Comparison of ENCODE assay signal across 16 cellular contexts in the genomic region with DNA sequence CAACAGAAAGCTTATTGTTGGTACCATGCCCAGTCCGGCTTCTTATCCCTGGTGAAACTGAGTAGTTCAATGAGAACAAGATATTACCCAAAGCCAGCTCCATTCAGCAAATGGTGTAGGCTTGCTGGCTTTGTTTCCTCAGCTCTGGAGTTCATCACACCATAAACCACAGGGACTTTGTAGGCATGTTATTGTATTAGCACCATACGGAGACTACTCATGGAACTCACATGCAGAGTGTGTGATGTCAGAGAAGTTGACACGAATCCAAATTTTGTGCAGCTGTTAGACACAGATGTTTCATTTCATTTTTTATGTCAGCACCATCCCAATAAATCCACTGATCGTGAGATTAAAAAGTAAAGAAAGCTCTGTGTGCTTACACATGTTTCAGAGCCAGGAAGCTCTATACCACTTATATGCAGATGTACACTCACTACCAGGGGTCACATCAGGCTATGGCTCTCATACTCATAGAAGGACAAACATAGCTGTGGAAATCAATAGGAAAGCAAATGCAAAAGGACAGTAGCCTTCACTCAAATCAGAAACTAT.
DNase-seq lines count a peak whose midpoint lies in the region; ATAC-seq and TF ChIP-seq lines count a peak whose summit lies in the region.
"Had no signal": no experiment of that assay in that cellular context is flagged by ENCODE, and none has a peak within 500 bp of the region (broad histone marks: within the 10 kb centered on the region; RNA-seq: fewer than 3 reads in every experiment).

No MANE protein-coding gene starts in this region.

- H3K36me3 ChIP-seq in mesendoderm (ENCODE audit: control insufficient read depth, insufficient read depth, low read length), result no peaks in the 10 kb centered on the region
- H3K36me3 ChIP-seq: pancreas, WERI-Rb-1 had no signal

- no peaks in the 10 kb centered on the region for H3K79me1 ChIP-seq in mesendoderm (ENCODE audit: low read length)

- H3K4ac ChIP-seq in mesendoderm (ENCODE audit: low read depth, low read length), result no peak overlapping the region

- H3K4me1 Mint-ChIP-seq in HFFc6 (ENCODE audit: low read depth), result peaks cover 67% of the 10 kb centered on the region
- H3K4me1 Mint-ChIP-seq in activated naive CD4-positive, alpha-beta T cell treated with anti-CD3 and anti-CD28 coated beads, Interleukin-2, amount 10 ng/mL, durations not matched to agents 7 days and 5 days, result peaks cover 10% of the 10 kb centered on the region

- H3K27me3 Mint-ChIP-seq in HFFc6 (ENCODE audit: insufficient read depth), result no peaks in the 10 kb centered on the region
- no peaks in the 10 kb centered on the region for H3K27me3 Mint-ChIP-seq in activated naive CD4-positive, alpha-beta T cell treated with anti-CD3 and anti-CD28 coated beads, Interleukin-2, amount 10 ng/mL, durations not matched to agents 7 days and 5 days

- no peak overlapping the region for H3K56ac ChIP-seq in mesendoderm (ENCODE audit: low read length)

- H2AK5ac ChIP-seq in mesendoderm (ENCODE audit: low read length), result no peak overlapping the region

- no CpG with 5 or more reads among the region's 4 CpGs for WGBS in mesendoderm (ENCODE audit: extremely low coverage, insufficient coverage, low lambda C conversion rate)

- CTCF ChIA-PET in AG04449 (lab: Yijun Ruan, JAX), result interaction anchor here (0.8 to 3.0 kb wide), 9 partner anchors 9 to 375 kb away, joined by 3 to 11 read pairs (median 4); no protein-coding TSS in a partner anchor
- CTCF ChIA-PET in activated naive CD4-positive, alpha-beta T cell treated with anti-CD3 and anti-CD28 coated beads, Interleukin-2, amount 10 ng/mL, durations not matched to agents 7 days and 5 days (lab: Charles Lee), result interaction anchor here (0.7 to 1.6 kb wide), 2 partner anchors 44 to 64 kb away, joined by 3 read pairs; no protein-coding TSS in a partner anchor

- H3K27ac ChIP-seq in mesendoderm (ENCODE audit: low read depth, low read length), result no peak overlapping the region
- H3K27ac ChIP-seq: pancreas, RWPE1, WERI-Rb-1 had no signal

- POLR2A ChIA-PET in AG04449 (lab: Yijun Ruan, JAX), result interaction anchor here (0.5 to 1.8 kb wide), 5 partner anchors 11 to 88 kb away, joined by 3 to 10 read pairs (median 3); a partner anchor contains a TSS

- H3K9ac ChIP-seq in mesendoderm (ENCODE audit: low read length), result no peak overlapping the region

- H4K8ac ChIP-seq in mesendoderm (ENCODE audit: low read depth, low read length), result no peak overlapping the region

- H3K18ac ChIP-seq in mesendoderm (ENCODE audit: low read length), result no peak overlapping the region

- peaks cover 6% of the 10 kb centered on the region; the same call in 1 of the 2 replicates for H3K36me3 Mint-ChIP-seq in HFFc6 (ENCODE audit: low read depth)
- peaks cover 2% of the 10 kb centered on the region for H3K36me3 Mint-ChIP-seq in activated naive CD4-positive, alpha-beta T cell treated with anti-CD3 and anti-CD28 coated beads, Interleukin-2, amount 10 ng/mL, durations not matched to agents 7 days and 5 days

- H2BK120ac ChIP-seq in mesendoderm (ENCODE audit: low read depth, low read length), result no peak overlapping the region

- TF ChIP-seq CTCF in AG04449 (IDR thresholded peaks at IDR 0.05; ENCODE audit: insufficient read depth, low read length, missing control alignments) (no peak), HFFc6 (IDR thresholded peaks at IDR 0.05) (no peak), choroid plexus epithelial cell (conservative IDR thresholded peaks at IDR 0.05; ENCODE audit: low read depth, low read length) (no peak)

- no peaks in the 10 kb centered on the region for H3K4me1 ChIP-seq in mesendoderm (ENCODE audit: control insufficient read depth, low read depth, low read length)
- H3K4me1 ChIP-seq: pancreas had no signal

- no peak overlapping the region for H3K4me3 ChIP-seq in AG04449 (ENCODE audit: low read depth, low read length)
- no peak overlapping the region for H3K4me3 ChIP-seq in choroid plexus epithelial cell (ENCODE audit: low read depth, low read length)
- no peak overlapping the region for H3K4me3 ChIP-seq in mesendoderm (ENCODE audit: low read length)
- H3K4me3 ChIP-seq: pancreas had no signal

- H3K79me2 ChIP-seq in mesendoderm (ENCODE audit: control insufficient read depth, insufficient read depth, low read length), result no peaks in the 10 kb centered on the region

- no peaks in the 10 kb centered on the region for H3K9me3 Mint-ChIP-seq in HFFc6
- H3K9me3 Mint-ChIP-seq in activated naive CD4-positive, alpha-beta T cell treated with anti-CD3 and anti-CD28 coated beads, Interleukin-2, amount 10 ng/mL, durations not matched to agents 7 days and 5 days, result no peaks in the 10 kb centered on the region

- H2BK15ac ChIP-seq in mesendoderm (replicated peaks; ENCODE audit: low read depth), result peak overlapping the region; percentile 88

- peak overlapping the region; percentile 60; the same call in 1 of the 2 replicates for H3K27ac Mint-ChIP-seq in HFFc6
- H3K27ac Mint-ChIP-seq in activated naive CD4-positive, alpha-beta T cell treated with anti-CD3 and anti-CD28 coated beads, Interleukin-2, amount 10 ng/mL, durations not matched to agents 7 days and 5 days, result no peak overlapping the region

- ATAC-seq in GM21737 (IDR thresholded peaks at IDR 0.05; ENCODE audit: unreplicated experiment), result no peak

- no peak overlapping the region for H3K23ac ChIP-seq in mesendoderm (ENCODE audit: low read length)

- no peak overlapping the region for H3K4me3 Mint-ChIP-seq in HFFc6
- H3K4me3 Mint-ChIP-seq in activated naive CD4-positive, alpha-beta T cell treated with anti-CD3 and anti-CD28 coated beads, Interleukin-2, amount 10 ng/mL, durations not matched to agents 7 days and 5 days, result no peak overlapping the region

- no peak overlapping the region for H2BK5ac ChIP-seq in mesendoderm (ENCODE audit: low read length)

- DNase-seq in AG04449 (ENCODE audit: low read depth, low spot score) (peak; percentile 41), HFFc6 (peak; percentile 22), choroid plexus epithelial cell (ENCODE audit: low read depth) (peak; percentile 96), mesendoderm (no peak), germinal center (ENCODE audit: low spot score) (no peak), DMS79 (lab: John Stamatoyannopoulos, UW) (no peak)
- DNase-seq in activated naive CD4-positive, alpha-beta T cell treated with anti-CD3 and anti-CD28 coated beads, Interleukin-2, amount 10 ng/mL, durations not matched to agents 7 days and 5 days, result no peak
- DNase-seq: activated T-cell treated with anti-CD3 and anti-CD28 coated beads for 4 hours, C1 segment of cervical spinal cord, H7, kidney glomerular epithelial cell, NCI-H2171 treated with DMSO at 0.1 percent for 48 hours, pancreas, WERI-Rb-1 had no signal

- H4K5ac ChIP-seq in mesendoderm (ENCODE audit: low read length), result no peak overlapping the region

- no peaks in the 10 kb centered on the region for H3K27me3 ChIP-seq in mesendoderm (ENCODE audit: insufficient read depth, low read length, poor library complexity)
- H3K27me3 ChIP-seq: pancreas had no signal

- no peak overlapping the region for H3K4me2 ChIP-seq in mesendoderm (ENCODE audit: low read length)

Comparison
In these comparisons a context has a peak if more than half of its experiments do, and no peak if none do; other contexts are left out.
1. DNase-seq: peak in AG04449 (single experiment), HFFc6 (single experiment) and choroid plexus epithelial cell (single experiment); none in mesendoderm (single experiment), germinal center (single experiment), DMS79 (single experiment) and activated naive CD4-positive, alpha-beta T cell treated with anti-CD3 and anti-CD28 coated beads, Interleukin-2, amount 10 ng/mL, durations not matched to agents 7 days and 5 days (single experiment).